In the genomic region with DNA sequence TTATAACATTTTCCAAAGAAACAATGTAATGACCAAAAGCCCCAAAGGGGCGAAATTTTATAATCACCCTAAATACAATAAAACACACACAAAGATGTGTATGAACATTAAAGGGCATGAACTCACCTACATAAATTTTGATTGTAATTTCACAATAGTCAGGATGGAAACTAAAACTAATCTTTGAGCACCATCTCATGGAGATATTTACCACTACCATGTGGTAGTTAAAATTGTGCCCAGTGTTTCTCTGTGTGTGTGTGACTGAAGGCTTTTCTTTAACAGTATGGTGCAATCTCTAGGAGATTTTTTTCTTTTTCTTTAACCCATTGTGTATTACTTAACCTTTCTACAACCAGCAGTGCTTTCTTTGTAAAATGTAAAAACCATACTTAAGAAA, we compare ENCODE assay signal across 9 cellular contexts. TPM values are rescaled to one million over a fixed set of nuclear protein-coding genes. Genes with fewer than 3 reads are reported as not detected.
DNase-seq lines count a peak whose midpoint lies in the region; ATAC-seq and TF ChIP-seq lines count a peak whose summit lies in the region.
"Had no signal": no experiment of that assay in that cellular context is flagged by ENCODE, and none has a peak within 500 bp of the region (broad histone marks: within the 10 kb centered on the region; RNA-seq: fewer than 3 reads in every experiment).

No MANE protein-coding gene starts in this region.

- no peaks in the 10 kb centered on the region for H3K4me1 Mint-ChIP-seq in natural killer cell
- H3K4me1 Mint-ChIP-seq in natural killer cell treated with Interleukin-12 subunit alpha and Interleukin-12 subunit beta and Interleukin-15 and Interleukin-18, amount 100 ng/mL, for 72 hours (ENCODE audit: low read depth in 2 of 2), result no peaks in the 10 kb centered on the region
- no peaks in the 10 kb centered on the region for H3K4me1 Mint-ChIP-seq in activated CD4-positive, alpha-beta T cell treated with anti-CD3 and anti-CD28 coated beads, Interleukin-2, amount 10 ng/mL, durations not matched to agents 24 days and 14 days
- no peaks in the 10 kb centered on the region for H3K4me1 Mint-ChIP-seq in activated T-helper 2 cell treated with anti-CD3 and anti-CD28 coated beads, Interferon-gamma antibody, Interleukin-2, Interleukin-4, amounts not matched to agents 10 μg/mL and 5 μg/mL and 100 μg/mL, durations not matched to agents 14 hours and 24 hours and 36 hours (ENCODE audit: low read depth)
- no peaks in the 10 kb centered on the region for H3K4me1 Mint-ChIP-seq in activated T-cell treated with anti-CD3 and anti-CD28 coated beads, Interleukin-2, amount 50 U/mL, for 72 hours (ENCODE audit: low read depth)
- H3K4me1 Mint-ChIP-seq: activated naive CD4-positive, alpha-beta T cell treated with anti-CD3 and anti-CD28 coated beads, Interleukin-2, amount 50 U/mL, for 24 hours had no signal

- DNase-seq in natural killer cell, result no peak
- DNase-seq in natural killer cell treated with Interleukin-12 subunit alpha and Interleukin-12 subunit beta and Interleukin-15 and Interleukin-18, amount 100 ng/mL, for 72 hours (ENCODE audit: low spot score), result no peak
- peak; percentile 64 for DNase-seq in fibroblast of gingiva (ENCODE audit: low read depth)
- DNase-seq in retina, result peak; percentile 11
- no peak for DNase-seq in activated CD4-positive, alpha-beta T cell treated with anti-CD3 and anti-CD28 coated beads, Interleukin-2, amount 10 ng/mL, durations not matched to agents 24 days and 14 days
- DNase-seq in activated T-helper 2 cell treated with anti-CD3 and anti-CD28 coated beads, Interferon-gamma antibody, Interleukin-2, Interleukin-4, amounts not matched to agents 10 μg/mL and 5 μg/mL and 100 μg/mL, durations not matched to agents 14 hours and 24 hours and 36 hours (ENCODE audit: low spot score), result no peak
- no peak for DNase-seq in activated T-cell treated with anti-CD3 and anti-CD28 coated beads, Interleukin-2, amount 50 U/mL, for 72 hours

- H3K27me3 ChIP-seq in OCI-LY3 (ENCODE audit: low read depth, low read length), result no peaks in the 10 kb centered on the region

- no peak overlapping the region for H2AFZ ChIP-seq in OCI-LY3 (ENCODE audit: low read depth, low read length)

- no peak overlapping the region for H3K4me3 ChIP-seq in OCI-LY3 (ENCODE audit: low read length)

- no peak overlapping the region for H3K27ac ChIP-seq in OCI-LY3 (ENCODE audit: low read length)

- ATAC-seq in natural killer cell, result peak in 2 of 3 donors; percentile 29 to 47
- no peak for ATAC-seq in natural killer cell treated with Interleukin-12 subunit alpha and Interleukin-12 subunit beta and Interleukin-15 and Interleukin-18, amount 100 ng/mL, for 72 hours
- no peak for ATAC-seq in activated T-cell treated with anti-CD3 and anti-CD28 coated beads, Interleukin-2, amount 50 U/mL, for 72 hours (replicated peaks in 1 of 2)

- no peak overlapping the region for H3K4me3 Mint-ChIP-seq in natural killer cell
- no peak overlapping the region for H3K4me3 Mint-ChIP-seq in natural killer cell treated with Interleukin-12 subunit alpha and Interleukin-12 subunit beta and Interleukin-15 and Interleukin-18, amount 100 ng/mL, for 72 hours
- H3K4me3 Mint-ChIP-seq in activated CD4-positive, alpha-beta T cell treated with anti-CD3 and anti-CD28 coated beads, Interleukin-2, amount 10 ng/mL, durations not matched to agents 24 days and 14 days, result no peak overlapping the region
- H3K4me3 Mint-ChIP-seq in activated T-helper 2 cell treated with anti-CD3 and anti-CD28 coated beads, Interferon-gamma antibody, Interleukin-2, Interleukin-4, amounts not matched to agents 10 μg/mL and 5 μg/mL and 100 μg/mL, durations not matched to agents 14 hours and 24 hours and 36 hours (ENCODE audit: low read depth), result no peak overlapping the region
- no peak overlapping the region for H3K4me3 Mint-ChIP-seq in activated T-cell treated with anti-CD3 and anti-CD28 coated beads, Interleukin-2, amount 50 U/mL, for 72 hours
- H3K4me3 Mint-ChIP-seq: activated naive CD4-positive, alpha-beta T cell treated with anti-CD3 and anti-CD28 coated beads, Interleukin-2, amount 50 U/mL, for 24 hours had no signal

- H3K79me2 ChIP-seq in OCI-LY3 (ENCODE audit: low read length), result no peaks in the 10 kb centered on the region

- H4K20me1 ChIP-seq in OCI-LY3 (ENCODE audit: insufficient read depth, low read length), result no peaks in the 10 kb centered on the region

- TF ChIP-seq CTCF in natural killer cell (IDR thresholded peaks at IDR 0.05) (peak; percentile 35), OCI-LY3 (IDR thresholded peaks at IDR 0.05; ENCODE audit: low read depth, low read length) (peak; percentile 51)

- no peak overlapping the region for H3K27ac Mint-ChIP-seq in natural killer cell
- no peak overlapping the region for H3K27ac Mint-ChIP-seq in natural killer cell treated with Interleukin-12 subunit alpha and Interleukin-12 subunit beta and Interleukin-15 and Interleukin-18, amount 100 ng/mL, for 72 hours
- no peak overlapping the region for H3K27ac Mint-ChIP-seq in activated CD4-positive, alpha-beta T cell treated with anti-CD3 and anti-CD28 coated beads, Interleukin-2, amount 10 ng/mL, durations not matched to agents 24 days and 14 days
- no peak overlapping the region for H3K27ac Mint-ChIP-seq in activated T-helper 2 cell treated with anti-CD3 and anti-CD28 coated beads, Interferon-gamma antibody, Interleukin-2, Interleukin-4, amounts not matched to agents 10 μg/mL and 5 μg/mL and 100 μg/mL, durations not matched to agents 14 hours and 24 hours and 36 hours
- H3K27ac Mint-ChIP-seq in activated T-cell treated with anti-CD3 and anti-CD28 coated beads, Interleukin-2, amount 50 U/mL, for 72 hours, result no peak overlapping the region
- H3K27ac Mint-ChIP-seq: activated naive CD4-positive, alpha-beta T cell treated with anti-CD3 and anti-CD28 coated beads, Interleukin-2, amount 50 U/mL, for 24 hours had no signal

- H3K9me3 Mint-ChIP-seq in natural killer cell, result no peaks in the 10 kb centered on the region
- H3K9me3 Mint-ChIP-seq in natural killer cell treated with Interleukin-12 subunit alpha and Interleukin-12 subunit beta and Interleukin-15 and Interleukin-18, amount 100 ng/mL, for 72 hours, result no peaks in the 10 kb centered on the region
- no peaks in the 10 kb centered on the region for H3K9me3 Mint-ChIP-seq in activated CD4-positive, alpha-beta T cell treated with anti-CD3 and anti-CD28 coated beads, Interleukin-2, amount 10 ng/mL, durations not matched to agents 24 days and 14 days
- no peaks in the 10 kb centered on the region for H3K9me3 Mint-ChIP-seq in activated T-helper 2 cell treated with anti-CD3 and anti-CD28 coated beads, Interferon-gamma antibody, Interleukin-2, Interleukin-4, amounts not matched to agents 10 μg/mL and 5 μg/mL and 100 μg/mL, durations not matched to agents 14 hours and 24 hours and 36 hours
- no peaks in the 10 kb centered on the region for H3K9me3 Mint-ChIP-seq in activated T-cell treated with anti-CD3 and anti-CD28 coated beads, Interleukin-2, amount 50 U/mL, for 72 hours
- H3K9me3 Mint-ChIP-seq: activated naive CD4-positive, alpha-beta T cell treated with anti-CD3 and anti-CD28 coated beads, Interleukin-2, amount 50 U/mL, for 24 hours had no signal

- H3K36me3 ChIP-seq in OCI-LY3 (replicated peaks; ENCODE audit: low read depth, low read length), result no peaks in the 10 kb centered on the region

- H3K27me3 Mint-ChIP-seq in natural killer cell (ENCODE audit: low read depth in 2 of 2), result peaks cover 7 to 10% of the 10 kb centered on the region in 2 donors
- peaks cover 7 to 13% of the 10 kb centered on the region in 2 donors for H3K27me3 Mint-ChIP-seq in natural killer cell treated with Interleukin-12 subunit alpha and Interleukin-12 subunit beta and Interleukin-15 and Interleukin-18, amount 100 ng/mL, for 72 hours
- H3K27me3 Mint-ChIP-seq in activated CD4-positive, alpha-beta T cell treated with anti-CD3 and anti-CD28 coated beads, Interleukin-2, amount 10 ng/mL, durations not matched to agents 24 days and 14 days, result peaks cover 25% of the 10 kb centered on the region
- H3K27me3 Mint-ChIP-seq in activated T-helper 2 cell treated with anti-CD3 and anti-CD28 coated beads, Interferon-gamma antibody, Interleukin-2, Interleukin-4, amounts not matched to agents 10 μg/mL and 5 μg/mL and 100 μg/mL, durations not matched to agents 14 hours and 24 hours and 36 hours (ENCODE audit: low read depth), result peaks cover 16% of the 10 kb centered on the region
- peaks cover 22% of the 10 kb centered on the region for H3K27me3 Mint-ChIP-seq in activated T-cell treated with anti-CD3 and anti-CD28 coated beads, Interleukin-2, amount 50 U/mL, for 72 hours (ENCODE audit: low read depth)
- H3K27me3 Mint-ChIP-seq: activated naive CD4-positive, alpha-beta T cell treated with anti-CD3 and anti-CD28 coated beads, Interleukin-2, amount 50 U/mL, for 24 hours had no signal

- no peaks in the 10 kb centered on the region for H3K4me1 ChIP-seq in OCI-LY3 (ENCODE audit: low read length)

- no peak overlapping the region for H3K9ac ChIP-seq in OCI-LY3 (ENCODE audit: low read length)

- H3K36me3 Mint-ChIP-seq in natural killer cell, result no peaks in the 10 kb centered on the region
- H3K36me3 Mint-ChIP-seq in natural killer cell treated with Interleukin-12 subunit alpha and Interleukin-12 subunit beta and Interleukin-15 and Interleukin-18, amount 100 ng/mL, for 72 hours, result no peaks in the 10 kb centered on the region
- no peaks in the 10 kb centered on the region for H3K36me3 Mint-ChIP-seq in activated CD4-positive, alpha-beta T cell treated with anti-CD3 and anti-CD28 coated beads, Interleukin-2, amount 10 ng/mL, durations not matched to agents 24 days and 14 days (ENCODE audit: low read depth)
- no peaks in the 10 kb centered on the region for H3K36me3 Mint-ChIP-seq in activated T-helper 2 cell treated with anti-CD3 and anti-CD28 coated beads, Interferon-gamma antibody, Interleukin-2, Interleukin-4, amounts not matched to agents 10 μg/mL and 5 μg/mL and 100 μg/mL, durations not matched to agents 14 hours and 24 hours and 36 hours (ENCODE audit: low read depth)
- no peaks in the 10 kb centered on the region for H3K36me3 Mint-ChIP-seq in activated T-cell treated with anti-CD3 and anti-CD28 coated beads, Interleukin-2, amount 50 U/mL, for 72 hours (ENCODE audit: insufficient read depth in 2 of 2)
- H3K36me3 Mint-ChIP-seq: activated naive CD4-positive, alpha-beta T cell treated with anti-CD3 and anti-CD28 coated beads, Interleukin-2, amount 50 U/mL, for 24 hours had no signal

- no peaks in the 10 kb centered on the region for H3K9me3 ChIP-seq in OCI-LY3 (ENCODE audit: insufficient read depth, low read length)

- no peak overlapping the region for H3K4me2 ChIP-seq in OCI-LY3 (ENCODE audit: low read length)

- intact Hi-C loops in natural killer cell (cut with micrococcal nuclease), result loop anchor here (1.0 kb wide), 1 partner anchor 103 kb away; no protein-coding TSS in a partner anchor
- intact Hi-C loops in activated CD4-positive, alpha-beta T cell treated with anti-CD3 and anti-CD28 coated beads, Interleukin-2, amount 10 ng/mL, durations not matched to agents 24 days and 14 days (cut with micrococcal nuclease), result loop anchor here (10.0 kb wide), 1 partner anchor 102 kb away; no protein-coding TSS in a partner anchor
- intact Hi-C loops in activated T-helper 2 cell treated with anti-CD3 and anti-CD28 coated beads, Interferon-gamma antibody, Interleukin-2, Interleukin-4, amounts not matched to agents 10 μg/mL and 5 μg/mL and 100 μg/mL, durations not matched to agents 14 hours and 24 hours and 36 hours (cut with micrococcal nuclease), result loop anchor here (10.0 kb wide), 1 partner anchor 102 kb away; no protein-coding TSS in a partner anchor

RNA-seq across cellular contexts. Expression of a gene that starts 19.7 kb away (rescaled TPM):
- not detected for total RNA-seq in natural killer cell
- total RNA-seq in natural killer cell treated with Interleukin-12 subunit alpha and Interleukin-12 subunit beta and Interleukin-15 and Interleukin-18, amount 100 ng/mL, for 72 hours, result under 1 TPM in 1 of 2 donors, not detected in 1; 0.17 TPM
- 0.14 and 0.42 TPM in 2 replicates for total RNA-seq in activated CD4-positive, alpha-beta T cell treated with anti-CD3 and anti-CD28 coated beads, Interleukin-2, amount 10 ng/mL, durations not matched to agents 24 days and 14 days
- 0.37 and 1.3 TPM in 2 replicates for total RNA-seq in activated T-helper 2 cell treated with anti-CD3 and anti-CD28 coated beads, Interferon-gamma antibody, Interleukin-2, Interleukin-4, amounts not matched to agents 10 μg/mL and 5 μg/mL and 100 μg/mL, durations not matched to agents 14 hours and 24 hours and 36 hours
- under 1 TPM in 1 of 2 donors, not detected in 1; 0.82 TPM for total RNA-seq in activated T-cell treated with anti-CD3 and anti-CD28 coated beads, Interleukin-2, amount 50 U/mL, for 72 hours

RNA-seq across cellular contexts. Expression of a gene that starts 53.0 kb away (rescaled TPM):
- total RNA-seq in natural killer cell, result 10 to 100 TPM; 20.2 to 26.9 (median 23.7) TPM
- total RNA-seq in natural killer cell treated with Interleukin-12 subunit alpha and Interleukin-12 subunit beta and Interleukin-15 and Interleukin-18, amount 100 ng/mL, for 72 hours, result 10 to 100 TPM; 27.6 to 36.0 TPM
- 42.7 and 43.9 TPM in 2 replicates for total RNA-seq in activated CD4-positive, alpha-beta T cell treated with anti-CD3 and anti-CD28 coated beads, Interleukin-2, amount 10 ng/mL, durations not matched to agents 24 days and 14 days
- total RNA-seq in activated T-helper 2 cell treated with anti-CD3 and anti-CD28 coated beads, Interferon-gamma antibody, Interleukin-2, Interleukin-4, amounts not matched to agents 10 μg/mL and 5 μg/mL and 100 μg/mL, durations not matched to agents 14 hours and 24 hours and 36 hours, result 39.7 and 40.9 TPM in 2 replicates
- 10 to 100 TPM; 22.7 to 25.2 TPM for total RNA-seq in activated T-cell treated with anti-CD3 and anti-CD28 coated beads, Interleukin-2, amount 50 U/mL, for 72 hours

Comparison
In these comparisons a context has a peak if more than half of its experiments do, and no peak if none do; other contexts are left out.
1. ATAC-seq: peak in natural killer cell (2 of 3); none in natural killer cell treated with Interleukin-12 subunit alpha and Interleukin-12 subunit beta and Interleukin-15 and Interleukin-18, amount 100 ng/mL, for 72 hours (0 of 2) and activated T-cell treated with anti-CD3 and anti-CD28 coated beads, Interleukin-2, amount 50 U/mL, for 72 hours (0 of 2).
2. DNase-seq: peak in fibroblast of gingiva (single experiment) and retina (single experiment); none in natural killer cell (single experiment), natural killer cell treated with Interleukin-12 subunit alpha and Interleukin-12 subunit beta and Interleukin-15 and Interleukin-18, amount 100 ng/mL, for 72 hours (single experiment), activated CD4-positive, alpha-beta T cell treated with anti-CD3 and anti-CD28 coated beads, Interleukin-2, amount 10 ng/mL, durations not matched to agents 24 days and 14 days (single experiment), activated T-helper 2 cell treated with anti-CD3 and anti-CD28 coated beads, Interferon-gamma antibody, Interleukin-2, Interleukin-4, amounts not matched to agents 10 μg/mL and 5 μg/mL and 100 μg/mL, durations not matched to agents 14 hours and 24 hours and 36 hours (single experiment) and activated T-cell treated with anti-CD3 and anti-CD28 coated beads, Interleukin-2, amount 50 U/mL, for 72 hours (0 of 2).